14 cellular contexts compared by ENCODE assay signal in genomic region chr9:105151686-105151995, GRCh38.
DNase-seq lines count a peak whose midpoint lies in the region; ATAC-seq, FAIRE-seq and TF ChIP-seq lines count a peak whose summit lies in the region.
"Had no signal": no experiment of that assay in that cellular context is flagged by ENCODE, and none has a peak within 500 bp of the region (broad histone marks: within the 10 kb centered on the region; RNA-seq: fewer than 3 reads in every experiment).

No MANE protein-coding gene starts in this region.

- dilution Hi-C loops in IMR-90 (cut with HindIII; ENCODE audit: low sequenced_read_pairs, unreplicated experiment), result no loop called here

- H3K4me1 ChIP-seq in SK-N-SH (ENCODE audit: control insufficient read depth in 1 of 2, insufficient read depth in 2 of 2, low read depth in 1 of 2, low read length in 1 of 2) (peaks cover 4 to 14% of the 10 kb centered on the region in 2 experiments; a peak in 2 of 4 replicates), IMR-90 (ENCODE audit: control insufficient read depth, insufficient read depth, low read length) (peaks cover 14% of the 10 kb centered on the region), GM12878 (ENCODE audit: control insufficient read depth, insufficient read depth, low read length) (no peaks in the 10 kb centered on the region), smooth muscle cell (ENCODE audit: low read depth) (peaks cover 14% of the 10 kb centered on the region), foreskin keratinocyte (peaks cover 13% of the 10 kb centered on the region)

- no peak overlapping the region for H2BK15ac ChIP-seq in IMR-90 (ENCODE audit: low read depth, low read length)

- H3K36me3 ChIP-seq in SK-N-SH (replicated peaks in 1 of 2; ENCODE audit: control insufficient read depth in 1 of 2, insufficient read depth in 2 of 2, low read length in 1 of 2) (no peaks in the 10 kb centered on the region), IMR-90 (ENCODE audit: control insufficient read depth, insufficient read depth, low read length) (no peaks in the 10 kb centered on the region), GM12878 (ENCODE audit: control insufficient read depth in 2 of 2, insufficient read depth in 2 of 2, low read length in 1 of 2) (no peaks in the 10 kb centered on the region), smooth muscle cell (ENCODE audit: low read depth) (no peaks in the 10 kb centered on the region)

- H2BK120ac ChIP-seq in IMR-90 (ENCODE audit: low read depth, low read length), result 0 out of 2 replicates have a peak overlapping the region, but pooled peaks have one; percentile 64

- H3K27ac ChIP-seq in SK-N-SH (ENCODE audit: low read depth in 2 of 2, low read length in 1 of 2) (no peak overlapping the region), IMR-90 (ENCODE audit: insufficient read depth, low read length) (no peak overlapping the region), GM12878 (ENCODE audit: control insufficient read depth, insufficient read depth) (no peak overlapping the region), smooth muscle cell (ENCODE audit: low read depth) (peak overlapping the region; percentile 52), foreskin keratinocyte (no peak overlapping the region)

- H4K8ac ChIP-seq in IMR-90 (ENCODE audit: low read depth in 2 of 2, low read length in 2 of 2), result peak overlapping the region in 1 of 2 experiments; percentile 61; a peak in 1 of 4 replicates

- no TSS peak for BruUV-seq in IMR-90 (replicated peaks; lab: Mats Ljungman, UMichigan)
- no TSS peak for BruUV-seq in GM12878 (replicated peaks; lab: Mats Ljungman, UMichigan)

- no peak overlapping the region for H2AK9ac ChIP-seq in IMR-90 (replicated peaks; ENCODE audit: low read depth, low read length, poor library complexity)

- H3K4me2 ChIP-seq in SK-N-SH (0 out of 2 replicates have a peak overlapping the region, but pooled peaks have one; percentile 38), IMR-90 (ENCODE audit: low read depth, low read length) (peak overlapping the region; percentile 25; the same call in 1 of the 2 replicates), GM12878 (ENCODE audit: control insufficient read depth, insufficient read depth) (no peak overlapping the region), smooth muscle cell (peak overlapping the region; percentile 31)

- peaks cover 12% of the 10 kb centered on the region; the same call in 1 of the 2 replicates for H3K9me1 ChIP-seq in IMR-90 (ENCODE audit: insufficient read depth, low read length)

- H2AFZ ChIP-seq in SK-N-SH (ENCODE audit: low read depth) (peak overlapping the region; percentile 2; the same call in 1 of the 2 replicates), IMR-90 (replicated peaks; ENCODE audit: low read length, poor library complexity) (peak overlapping the region; percentile 24), GM12878 (ENCODE audit: control insufficient read depth, low read depth, low read length) (no peak overlapping the region), smooth muscle cell (ENCODE audit: low read depth) (no peak overlapping the region)

- H3K9me2 ChIP-seq in SK-N-SH, result no peaks in the 10 kb centered on the region

- no peak for TF ChIP-seq POLR2A in IMR-90 (IDR thresholded peaks at IDR 0.05; ENCODE audit: low read depth, low read length)
- TF ChIP-seq POLR2A in GM12878 (IDR thresholded peaks at IDR 0.05; ENCODE audit: low read depth, low read length), result no peak

- H4K20me1 ChIP-seq in SK-N-SH (ENCODE audit: insufficient read depth) (no peaks in the 10 kb centered on the region), IMR-90 (ENCODE audit: insufficient read depth, low read length) (0 out of 2 replicates have a peak, but pooled peaks cover 3% of the 10 kb centered on the region), GM12878 (ENCODE audit: control insufficient read depth, insufficient read depth) (no peaks in the 10 kb centered on the region), smooth muscle cell (ENCODE audit: low read depth) (no peaks in the 10 kb centered on the region)

- H3K79me2 ChIP-seq in SK-N-SH (ENCODE audit: insufficient read depth) (no peaks in the 10 kb centered on the region), GM12878 (ENCODE audit: control insufficient read depth, insufficient read depth, low read length) (no peaks in the 10 kb centered on the region), smooth muscle cell (ENCODE audit: low read depth) (no peaks in the 10 kb centered on the region)

- POLR2A ChIA-PET in SK-N-SH (lab: Yijun Ruan, JAX), result no interaction called here
- POLR2A ChIA-PET in IMR-90 (lab: Charles Lee; ENCODE audit: unreplicated experiment), result no interaction called here
- POLR2A ChIA-PET in GM12878 (lab: Charles Lee), result no interaction called here

- SMC1A ChIA-PET in GM12878 (lab: Charles Lee; ENCODE audit: uncharacterized antibody, unreplicated experiment), result interaction anchor here (1.0 to 2.3 kb wide), 6 partner anchors 26 to 373 kb away, joined by 3 to 8 read pairs (median 3); partner anchors contain the start of gene SLC44A1

- DNase-seq in SK-N-SH (no peak), IMR-90 (no peak), GM12878 (ENCODE audit: low read depth, low spot score) (no peak), smooth muscle cell (lab: John Stamatoyannopoulos, UW; ENCODE audit: unreplicated experiment) (no peak), foreskin keratinocyte (no peak), GM19238 (ENCODE audit: insufficient read length, low spot score) (no peak)
- DNase-seq: 8988T, NCI-H1417 treated with DMSO at 0.1 percent for 48 hours, NCI-H187 treated with DMSO at 0.1 percent for 48 hours, NCI-H524 treated with DMSO at 0.1 percent for 48 hours, Right ventricle myocardium superior had no signal

- TF ChIP-seq RAD21 in SK-N-SH (IDR thresholded peaks at IDR 0.05; ENCODE audit: low read length) (no peak), IMR-90 (IDR thresholded peaks at IDR 0.05; ENCODE audit: low read length) (no peak), GM12878 (IDR thresholded peaks at IDR 0.05; ENCODE audit: insufficient read depth, low read depth, low read length) (no peak)

- no peak for FAIRE-seq in GM12878 (lab: Jason Lieb, UNC)
- FAIRE-seq: GM12891 had no signal

- H3K27me3 ChIP-seq in SK-N-SH (ENCODE audit: insufficient read depth) (no peaks in the 10 kb centered on the region), IMR-90 (ENCODE audit: control insufficient read depth, insufficient read depth, low read length) (no peaks in the 10 kb centered on the region), GM12878 (replicated peaks in 1 of 2; ENCODE audit: control insufficient read depth in 2 of 2, insufficient read depth in 2 of 2, low read length in 1 of 2) (no peaks in the 10 kb centered on the region), smooth muscle cell (ENCODE audit: low read depth) (no peaks in the 10 kb centered on the region), foreskin keratinocyte (no peaks in the 10 kb centered on the region)

- H3K4me3 ChIP-seq in SK-N-SH (ENCODE audit: low read depth in 2 of 2, low read length in 1 of 2) (no peak overlapping the region), IMR-90 (ENCODE audit: insufficient read depth, low read depth, low read length) (no peak overlapping the region), GM12878 (no peak overlapping the region), smooth muscle cell (no peak overlapping the region)

- TF ChIP-seq EP300 in SK-N-SH (IDR thresholded peaks at IDR 0.05; ENCODE audit: borderline replicate concordance in 1 of 2, low read depth in 1 of 2, low read length in 1 of 2) (no peak), GM12878 (IDR thresholded peaks at IDR 0.05; ENCODE audit: borderline replicate concordance in 1 of 2, control insufficient read depth in 1 of 2, low read depth in 2 of 2, low read length in 2 of 2) (no peak)

- H3K4ac ChIP-seq in IMR-90 (ENCODE audit: low read depth, low read length), result peak overlapping the region; percentile 25; the same call in 1 of the 2 replicates

- no peak overlapping the region for H3K9ac ChIP-seq in SK-N-SH
- H3K9ac ChIP-seq in IMR-90 (ENCODE audit: low read depth, low read length), result no peak overlapping the region; the same call in 1 of the 2 replicates
- no peak overlapping the region for H3K9ac ChIP-seq in GM12878 (ENCODE audit: control insufficient read depth, insufficient read depth, low read length)
- no peak overlapping the region for H3K9ac ChIP-seq in smooth muscle cell (ENCODE audit: low read depth)

- TF ChIP-seq CTCF in SK-N-SH (IDR thresholded peaks at IDR 0.05), result no peak
- no peak for TF ChIP-seq CTCF in IMR-90 (conservative IDR thresholded peaks at IDR 0.05; ENCODE audit: low read depth, low read length)
- TF ChIP-seq CTCF in GM12878 (IDR thresholded peaks at IDR 0.05 in 2 of 3, conservative IDR thresholded peaks at IDR 0.05 in 1 of 3; ENCODE audit: control insufficient read depth in 2 of 3, extremely low read depth in 1 of 3, insufficient read depth in 1 of 3, low read depth in 3 of 3, low read length in 3 of 3), result no peak
- TF ChIP-seq CTCF in smooth muscle cell (IDR thresholded peaks at IDR 0.05; ENCODE audit: borderline replicate concordance, insufficient read depth, poor library complexity, severe bottlenecking), result no peak
- no peak for TF ChIP-seq CTCF in foreskin keratinocyte (conservative IDR thresholded peaks at IDR 0.05)

- in situ Hi-C loops in IMR-90 (cut with MboI; ENCODE audit: low sequenced_read_pairs), result loop anchor here (5.0 kb wide), 2 partner anchors 229 to 289 kb away; no protein-coding TSS in a partner anchor
- in situ Hi-C loops in GM12878 (cut with MboI), result loop anchor here (5.0 kb wide), 1 partner anchor 51 kb away; no protein-coding TSS in a partner anchor

- intact Hi-C loops in IMR-90 (cut with micrococcal nuclease), result no loop called here
- intact Hi-C loops in GM12878 (cut with micrococcal nuclease; ENCODE audit: unreplicated experiment), result no loop called here

- ATAC-seq in SK-N-SH treated with all-trans-retinoic acid at 6 μM for 48 hours, result no peak
- ATAC-seq in IMR-90 (ENCODE audit: low read depth), result no peak
- ATAC-seq in GM12878, result peak; percentile 25
- no peak for ATAC-seq in foreskin keratinocyte
- ATAC-seq in HG03135 (IDR thresholded peaks at IDR 0.05; ENCODE audit: unreplicated experiment), result no peak

- peak overlapping the region; percentile 79; the same call in 1 of the 2 replicates for H3K18ac ChIP-seq in IMR-90 (ENCODE audit: low read depth, low read length)

- H3K56ac ChIP-seq in IMR-90 (ENCODE audit: extremely low read depth, insufficient read depth, low read length), result no peak overlapping the region

- CTCF ChIA-PET in SK-N-SH (lab: Yijun Ruan, JAX) (interaction anchor here (1.1 to 1.8 kb wide), 2 partner anchors 264 to 307 kb away, joined by 3 to 5 read pairs; no protein-coding TSS in a partner anchor), IMR-90 (lab: Yijun Ruan, JAX) (no interaction called here), GM12878 (lab: Yijun Ruan, JAX) (interaction anchor here (5.8 kb wide), 1 partner anchor 288 kb away, joined by 35 read pairs; no protein-coding TSS in a partner anchor)

- 93% methylated on average over 3 of the region's 3 CpGs for WGBS in SK-N-SH (ENCODE audit: low lambda C conversion rate)
- WGBS in IMR-90 (ENCODE audit: extremely low coverage in 2 of 2, insufficient read length in 1 of 2), 2 experiments, result no CpG with 5 or more reads among the region's 3 CpGs
- 60% methylated on average over 3 of the region's 3 CpGs for WGBS in GM12878 (ENCODE audit: insufficient coverage, insufficient replicate concordance, low lambda C conversion rate, missing lambda C conversion rate)
- 93% methylated on average over 3 of the region's 3 CpGs for WGBS in smooth muscle cell (ENCODE audit: low lambda C conversion rate)

- no peak overlapping the region for H4K5ac ChIP-seq in IMR-90 (ENCODE audit: low read depth, low read length)

- H3K9me3 ChIP-seq in SK-N-SH, result no peaks in the 10 kb centered on the region
- H3K9me3 ChIP-seq in IMR-90 (ENCODE audit: control insufficient read depth, insufficient read depth, low read length), result no peaks in the 10 kb centered on the region
- H3K9me3 ChIP-seq in GM12878 (replicated peaks; ENCODE audit: control insufficient read depth, insufficient read depth, low read length), result no peaks in the 10 kb centered on the region
- no peaks in the 10 kb centered on the region for H3K9me3 ChIP-seq in smooth muscle cell (replicated peaks; ENCODE audit: low read depth)

- H3F3A ChIP-seq in SK-N-SH (replicated peaks; ENCODE audit: insufficient read depth) (no peaks in the 10 kb centered on the region), smooth muscle cell (ENCODE audit: low read depth) (peaks cover 15% of the 10 kb centered on the region)

- no peak overlapping the region for H3K14ac ChIP-seq in IMR-90 (replicated peaks; ENCODE audit: low read depth, low read length)

- H3K23ac ChIP-seq in IMR-90 (ENCODE audit: low read depth, low read length), result no peak overlapping the region

- H2BK5ac ChIP-seq in IMR-90 (ENCODE audit: low read depth, low read length, poor library complexity, severe bottlenecking), result peak overlapping the region; percentile 71

- H2BK20ac ChIP-seq in IMR-90 (ENCODE audit: low read depth, low read length), result peak overlapping the region; percentile 69; the same call in 1 of the 2 replicates

- RAD21 ChIA-PET in GM12878 (lab: Charles Lee; ENCODE audit: unreplicated experiment), result interaction anchor here (2.0 kb wide), 1 partner anchor 288 kb away, joined by 9 read pairs; no protein-coding TSS in a partner anchor

- H4K91ac ChIP-seq in IMR-90 (ENCODE audit: insufficient read depth, low read depth, low read length), result no peak overlapping the region

- H3K79me1 ChIP-seq in IMR-90 (ENCODE audit: low read depth in 1 of 2, low read length in 2 of 2), result no peaks in the 10 kb centered on the region

- peak overlapping the region; percentile 3; the same call in 1 of the 2 replicates for H2AK5ac ChIP-seq in IMR-90 (ENCODE audit: low read depth, low read length)

Comparison
In these comparisons a context has a peak if more than half of its experiments do, and no peak if none do; other contexts are left out.
1. H2AFZ ChIP-seq: peak in SK-N-SH (single experiment) and IMR-90 (single experiment); none in GM12878 (single experiment) and smooth muscle cell (single experiment).